ENCODE assay signal across 22 cellular contexts in the genomic region with DNA sequence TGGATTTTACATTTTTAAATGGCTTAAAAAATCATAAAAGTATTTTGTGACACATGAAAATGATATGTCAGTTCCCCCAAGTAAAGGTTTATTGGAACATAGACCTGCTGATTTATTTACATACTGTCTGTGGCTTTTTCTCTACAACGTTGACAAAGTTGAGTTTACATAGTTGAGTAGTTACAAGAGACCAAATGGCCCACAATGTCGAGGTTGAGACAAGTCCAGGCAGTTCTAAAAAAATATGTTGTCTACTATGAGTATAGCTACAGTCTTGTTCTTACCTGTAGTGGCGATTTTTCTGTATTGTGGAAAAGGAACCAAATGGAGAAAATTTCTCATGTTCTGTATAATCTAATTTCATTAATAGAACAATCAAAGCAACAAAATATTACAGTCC.
DNase-seq lines count a peak whose midpoint lies in the region; ATAC-seq and TF ChIP-seq lines count a peak whose summit lies in the region.
"Had no signal": no experiment of that assay in that cellular context is flagged by ENCODE, and none has a peak within 500 bp of the region (broad histone marks: within the 10 kb centered on the region; RNA-seq: fewer than 3 reads in every experiment).

No MANE protein-coding gene starts in this region.

- peak; percentile 7 for DNase-seq in NCI-H748 treated with DMSO at 0.1 percent for 48 hours (lab: John Stamatoyannopoulos, UW)
- no peak for DNase-seq in NCI-H748 (lab: John Stamatoyannopoulos, UW; ENCODE audit: unreplicated experiment)
- DNase-seq in PC-3: peak; percentile 2
- no peak for DNase-seq in endodermal cell
- DNase-seq in prostate gland (ENCODE audit: low spot score): peak; percentile 27
- DNase-seq in AG08396 (ENCODE audit: low spot score): no peak
- no peak for DNase-seq in NCI-H2196 treated with DMSO at 0.1 percent for 48 hours (lab: John Stamatoyannopoulos, UW; ENCODE audit: unreplicated experiment)
- DNase-seq: Caco-2; CD8-positive, alpha-beta T cell; GF-D8; HCEC 1CT; NCI-H1048; NCI-H1436; NCI-H187; NCI-H2081 treated with DMSO at 0.1 percent for 48 hours; NCI-H524; NCI-H82; NK-92 treated with Interleukin-12 subunit alpha and Interleukin-12 subunit beta, amount 100 ng/mL, for 24 hours; RPMI8226; SHP77 had no signal

- intact Hi-C loops in PC-3 (cut with micrococcal nuclease): no loop called here
- intact Hi-C loops in prostate gland (cut with DNase I): no loop called here

- H3K9me3 Mint-ChIP-seq in endodermal cell: peaks cover 1% of the 10 kb centered on the region
- H3K9me3 Mint-ChIP-seq: CD8-positive, alpha-beta T cell had no signal

- peaks cover 53% of the 10 kb centered on the region for H3K4me1 Mint-ChIP-seq in endodermal cell
- H3K4me1 Mint-ChIP-seq: B cell had no signal

- no peaks in the 10 kb centered on the region for H3K36me3 ChIP-seq in PC-3 (ENCODE audit: low read depth, low read length)
- no peaks in the 10 kb centered on the region for H3K36me3 ChIP-seq in endodermal cell (ENCODE audit: control insufficient read depth, insufficient read depth, low read length)
- H3K36me3 ChIP-seq in prostate gland: no peaks in the 10 kb centered on the region

- no peak overlapping the region for H3K4me2 ChIP-seq in PC-3 (ENCODE audit: low read length)

- H4K20me1 ChIP-seq in PC-3 (ENCODE audit: low read length): no peaks in the 10 kb centered on the region

- POLR2A ChIA-PET in PC-3 (lab: Charles Lee; ENCODE audit: unreplicated experiment): no interaction called here

- peak overlapping the region; percentile 22 for H3K4me3 Mint-ChIP-seq in endodermal cell
- H3K4me3 Mint-ChIP-seq: B cell; CD8-positive, alpha-beta T cell had no signal

- H3K4me1 ChIP-seq in PC-3 (ENCODE audit: insufficient read depth, low read length) (no peaks in the 10 kb centered on the region), endodermal cell (ENCODE audit: control insufficient read depth, insufficient read depth, low read length) (peaks cover 22% of the 10 kb centered on the region), prostate gland (replicated peaks) (no peaks in the 10 kb centered on the region)

- peak overlapping the region; percentile 95 for H3K27ac Mint-ChIP-seq in endodermal cell
- H3K27ac Mint-ChIP-seq: B cell; CD8-positive, alpha-beta T cell had no signal

- no peak overlapping the region for H2AFZ ChIP-seq in PC-3 (ENCODE audit: low read length)

- TF ChIP-seq CTCF in PC-3 (conservative IDR thresholded peaks at IDR 0.05; ENCODE audit: low read depth, low read length): no peak
- TF ChIP-seq CTCF in endodermal cell (conservative IDR thresholded peaks at IDR 0.05): no peak
- no peak for TF ChIP-seq CTCF in prostate gland (IDR thresholded peaks at IDR 0.05)

- no peak; the same call in 1 of the 2 replicates for ATAC-seq in PC-3
- ATAC-seq: CD8-positive, alpha-beta T cell had no signal

- no peak for TF ChIP-seq POLR2A in prostate gland (IDR thresholded peaks at IDR 0.05)

- H3K9ac ChIP-seq in PC-3 (ENCODE audit: low read length) (no peak overlapping the region), endodermal cell (ENCODE audit: extremely low read depth, low read length, poor library complexity, severe bottlenecking) (peak overlapping the region; percentile 63)

- no peaks in the 10 kb centered on the region for H3K79me2 ChIP-seq in PC-3 (ENCODE audit: low read length)

- H3K9me2 ChIP-seq in PC-3 (replicated peaks; ENCODE audit: low read length): no peaks in the 10 kb centered on the region

- CTCF ChIA-PET in PC-3 (lab: Charles Lee): no interaction called here

- H3K27ac ChIP-seq in PC-3 (ENCODE audit: low read length) (no peak overlapping the region), endodermal cell (ENCODE audit: low read depth, low read length) (peak overlapping the region; percentile 30), prostate gland (no peak overlapping the region)
- H3K27ac ChIP-seq: C4-2B had no signal

- BruUV-seq in PC-3 (replicated peaks; lab: Mats Ljungman, UMichigan): no TSS peak

- 91 to 100% methylated on average over 1 to 3 of the region's 3 CpGs for WGBS in endodermal cell (ENCODE audit: insufficient coverage in 1 of 2, insufficient read length in 1 of 2), 2 experiments
- WGBS in prostate gland: 38% methylated on average over 3 of the region's 3 CpGs

- no peaks in the 10 kb centered on the region for H3K36me3 Mint-ChIP-seq in endodermal cell (ENCODE audit: low read depth)
- H3K36me3 Mint-ChIP-seq: CD8-positive, alpha-beta T cell had no signal

- no peaks in the 10 kb centered on the region for H3K27me3 Mint-ChIP-seq in endodermal cell (ENCODE audit: insufficient read depth)

- H3K9me3 ChIP-seq in PC-3 (ENCODE audit: low read length) (no peaks in the 10 kb centered on the region), endodermal cell (ENCODE audit: control insufficient read depth, low read length) (peaks cover 7% of the 10 kb centered on the region), prostate gland (no peaks in the 10 kb centered on the region)

- H3K27me3 ChIP-seq in PC-3 (ENCODE audit: low read length) (no peaks in the 10 kb centered on the region), endodermal cell (ENCODE audit: control insufficient read depth, insufficient read depth, low read length, poor library complexity, severe bottlenecking) (no peaks in the 10 kb centered on the region), prostate gland (replicated peaks; ENCODE audit: insufficient read depth) (no peaks in the 10 kb centered on the region)

- H3F3A ChIP-seq in PC-3 (ENCODE audit: low read length, unreplicated experiment): no peaks in the 10 kb centered on the region

- no peak overlapping the region for H3K4me3 ChIP-seq in PC-3 (ENCODE audit: low read length)
- H3K4me3 ChIP-seq in endodermal cell (ENCODE audit: low read length): peak overlapping the region; percentile 36
- H3K4me3 ChIP-seq in prostate gland: no peak overlapping the region

Comparison
In these comparisons a context has a peak if more than half of its experiments do, and no peak if none do; other contexts are left out.
1. DNase-seq: peak in NCI-H748 treated with DMSO at 0.1 percent for 48 hours (single experiment), PC-3 (single experiment) and prostate gland (single experiment); none in NCI-H748 (single experiment), endodermal cell (single experiment), AG08396 (single experiment) and NCI-H2196 treated with DMSO at 0.1 percent for 48 hours (single experiment).